Comparison of ENCODE assay signal across 8 cellular contexts in genomic region chr12:104456417-104456949, GRCh38. TPM values are rescaled to one million over a fixed set of nuclear protein-coding genes. Genes with fewer than 3 reads are reported as not detected.
A peak's percentile ranks its signal among the peaks of the same experiment; 100 is the strongest.
DNase-seq lines count a peak whose midpoint lies in the region; ATAC-seq, FAIRE-seq and TF ChIP-seq lines count a peak whose summit lies in the region.

Gene CHST11 (plus strand): TSS chr12:104456948.

- no peak within 1 kb of the TSS for H3K9ac ChIP-seq in HepG2 (ENCODE audit: insufficient read depth, low read depth, low read length)

- no peak within 1 kb of the TSS for H3K27ac ChIP-seq in HepG2 (ENCODE audit: extremely low read length, insufficient read depth, low read length)

- no peaks in the 10 kb centered on the region for H3K79me2 ChIP-seq in HepG2 (ENCODE audit: insufficient read depth, low read length)

- no peak for TF ChIP-seq EP300 in HepG2 (IDR thresholded peaks at IDR 0.05; ENCODE audit: low read depth in 2 of 2, low read length in 2 of 2)
- no peak for TF ChIP-seq EP300 in HepG2 (CRISPR knock-in tag; IDR thresholded peaks at IDR 0.05; ENCODE audit: borderline replicate concordance)

- H3K4me2 ChIP-seq in HepG2 (ENCODE audit: low read depth, low read length): peak within 1 kb of the TSS; percentile 56

- CTCF ChIA-PET in HepG2 (lab: Yijun Ruan, JAX; ENCODE audit: low intra/inter-chr PET ratio, low total read pairs): no interaction called here

- TF ChIP-seq CTCF in HepG2 (CRISPR knock-in tag; IDR thresholded peaks at IDR 0.05): no peak

- H2AFZ ChIP-seq in HepG2 (ENCODE audit: low read length): no peak within 1 kb of the TSS

- TF ChIP-seq RAD21 in HepG2 (CRISPR knock-in tag; IDR thresholded peaks at IDR 0.05): no peak

- DNase-seq in AG20443 (ENCODE audit: low spot score): peak; percentile 97
- peak; percentile 85 for DNase-seq in NCI-H748 (lab: John Stamatoyannopoulos, UW; ENCODE audit: unreplicated experiment)
- peak; percentile 68 to 75 for DNase-seq in activated CD4-positive, alpha-beta T cell treated with anti-CD3 and anti-CD28 coated beads, Interleukin-2, amount 50 U/mL, for 4 hours
- peak; percentile 76 to 92 for DNase-seq in dermis microvascular lymphatic vessel endothelial cell (ENCODE audit: low read depth in 2 of 2)
- no peak for DNase-seq in HepG2 (ENCODE audit: low spot score)
- DNase-seq in stimulated activated CD4-positive, alpha-beta T cell treated with anti-CD3 and anti-CD28 coated beads, Interleukin-2, amount 100 ng/mL, for 4 hours (ENCODE audit: low read depth): peak; percentile 66

- peak within 1 kb of the TSS; percentile 40 to 65 (median 41) for H3K4me3 ChIP-seq in HepG2 (replicated peaks in 1 of 3; ENCODE audit: insufficient read depth in 1 of 3, low read depth in 2 of 3, low read length in 3 of 3)

- no peaks in the 10 kb centered on the region for H3K4me1 ChIP-seq in HepG2 (ENCODE audit: insufficient read depth, low read length)

- TF ChIP-seq POLR2A in HepG2 (IDR thresholded peaks at IDR 0.05; ENCODE audit: insufficient read depth in 1 of 2, low read depth in 2 of 2, low read length in 2 of 2): no peak

- FAIRE-seq in HepG2 (lab: Jason Lieb, UNC): no peak

- no peaks in the 10 kb centered on the region for H4K20me1 ChIP-seq in HepG2 (ENCODE audit: insufficient read depth, low read length)

- no peaks in the 10 kb centered on the region for H3K9me3 ChIP-seq in HepG2 (ENCODE audit: low read length)

- WGBS in HepG2 (ENCODE audit: low lambda C conversion rate): 7% methylated on average over 5 of the region's 47 CpGs

- in situ Hi-C loops in HepG2 (cut with HindIII; ENCODE audit: extremely low pct_ligation_motif_present, low pct_unique_long_range_greater_than_20kb): no loop called here

- BruUV-seq in HepG2 (replicated peaks; lab: Mats Ljungman, UMichigan): no TSS peak

- POLR2A ChIA-PET in HepG2 (lab: Yijun Ruan, JAX): no interaction called here

- H3K36me3 ChIP-seq in HepG2 (replicated peaks in 1 of 2; ENCODE audit: control insufficient read depth in 1 of 2, insufficient read depth in 2 of 2, low read length in 2 of 2): no peaks in the 10 kb centered on the region

- H3K27me3 ChIP-seq in HepG2 (ENCODE audit: control insufficient read depth in 1 of 2, insufficient read depth in 2 of 2, low read length in 2 of 2): peaks cover 8 to 66% of the 10 kb centered on the region in 2 experiments; a peak in 4 of 5 replicates

- intact Hi-C loops in HepG2 (cut with micrococcal nuclease; ENCODE audit: unreplicated experiment): no loop called here

- peak; percentile 59 for ATAC-seq in GM19043 (IDR thresholded peaks at IDR 0.05; ENCODE audit: low read depth, unreplicated experiment)
- ATAC-seq in HG03378 (IDR thresholded peaks at IDR 0.05; ENCODE audit: unreplicated experiment): peak; percentile 46
- peak; percentile 65 for ATAC-seq in HepG2

TF ChIP-seq in HepG2, 621 proteins besides CTCF, POLR2A, EP300 and RAD21:
- TF ChIP-seq ZFYVE20 (CRISPR knock-in tag; IDR thresholded peaks at IDR 0.05; ENCODE audit: borderline replicate concordance, low read depth): no peak
- TF ChIP-seq ZMYM4 (CRISPR knock-in tag; IDR thresholded peaks at IDR 0.05): no peak
- TF ChIP-seq HNRNPLL (IDR thresholded peaks at IDR 0.05; ENCODE audit: low read depth, low read length, poor library complexity, severe bottlenecking): peak; percentile 22
- no peak for TF ChIP-seq SP5 (CRISPR knock-in tag; IDR thresholded peaks at IDR 0.05; ENCODE audit: borderline replicate concordance, low read depth)
- TF ChIP-seq PRDM10 (CRISPR knock-in tag; IDR thresholded peaks at IDR 0.05; ENCODE audit: low read depth): peak; percentile 93

RNA-seq across cellular contexts. Expression of gene CHST11, which starts in this region (rescaled TPM):
- total RNA-seq in dermis microvascular lymphatic vessel endothelial cell: 2.1 and 2.7 TPM in 2 replicates
- total RNA-seq in HepG2 (2016; rRNA removed; fragmentation: Illumina TruSeq; extraction: Trizol): not detected in 2 replicates
- total RNA-seq in HepG2 (2016; cell fraction: cytosol; rRNA removed; fragmentation: Illumina TruSeq; extraction: Trizol; ENCODE audit: low read depth): not detected in 2 replicates
- total RNA-seq in HepG2 (2016; cell fraction: insoluble cytoplasmic fraction; rRNA removed; fragmentation: Illumina TruSeq; extraction: Trizol): not detected in 2 replicates
- not detected in 2 replicates for total RNA-seq in HepG2 (2016; cell fraction: membrane; rRNA removed; fragmentation: Illumina TruSeq; extraction: Trizol)
- total RNA-seq in HepG2 (2016; cell fraction: nucleus; rRNA removed; fragmentation: Illumina TruSeq; extraction: Trizol): not detected in 2 replicates
- 0.05 and 0.15 TPM in 2 replicates for polyA plus RNA-seq in HepG2 (2011; rRNA removed)
- polyA plus RNA-seq in HepG2 (2011; cell fraction: cytosol; rRNA removed): 0.04 TPM in 1 of 2 replicates, not detected in the other
- polyA plus RNA-seq in HepG2 (2011; cell fraction: nucleus; rRNA removed): 0.10 TPM in 1 of 2 replicates, not detected in the other
- not detected in 2 replicates for polyA plus RNA-seq in HepG2 (2012)
- polyA plus RNA-seq in HepG2 (2016; cell fraction: cytosol; fragmentation: Illumina TruSeq; extraction: Trizol; ENCODE audit: low read depth): not detected in 2 replicates
- polyA plus RNA-seq in HepG2 (2016; cell fraction: insoluble cytoplasmic fraction; fragmentation: Illumina TruSeq; extraction: Trizol; ENCODE audit: low read depth): not detected in 2 replicates
- not detected in 2 replicates for polyA plus RNA-seq in HepG2 (2016; cell fraction: membrane; fragmentation: Illumina TruSeq; extraction: Trizol; ENCODE audit: low read depth)
- polyA plus RNA-seq in HepG2 (2016; cell fraction: nucleus; fragmentation: Illumina TruSeq; extraction: Trizol; ENCODE audit: insufficient read depth, low read depth): not detected in 2 replicates
- polyA minus RNA-seq in HepG2 (2011; rRNA and poly(A)+ RNA removed; ENCODE audit: low replicate concordance): 1.7 TPM in 1 of 2 replicates, not detected in the other
- not detected in 2 replicates for polyA minus RNA-seq in HepG2 (2011; cell fraction: cytosol; rRNA and poly(A)+ RNA removed)
- 0.12 TPM in 1 of 2 replicates, not detected in the other for polyA minus RNA-seq in HepG2 (2011; cell fraction: nucleus; rRNA and poly(A)+ RNA removed)
